ENCODE assay signal across 8 cellular contexts in genomic region chr9:128341435-128341849, GRCh38. TPM values are rescaled to one million over a fixed set of nuclear protein-coding genes. Genes with fewer than 3 reads are reported as not detected.
A peak's percentile ranks its signal among the peaks of the same experiment; 100 is the strongest.
DNase-seq lines count a peak whose midpoint lies in the region; ATAC-seq lines count a peak whose summit lies in the region.

No MANE protein-coding gene starts in this region.

- ATAC-seq in CD4-positive, CD25-positive, alpha-beta regulatory T cell (ENCODE audit: low read depth in 2 of 2) = peak; percentile 46 to 52
- ATAC-seq in HG02642 (IDR thresholded peaks at IDR 0.05; ENCODE audit: poor library complexity, unreplicated experiment) = no peak

- H3K9me3 ChIP-seq in CD4-positive, CD25-positive, alpha-beta regulatory T cell (ENCODE audit: control insufficient read depth in 2 of 2, low read length in 2 of 2) = no peaks in the 10 kb centered on the region

- H3K4me1 ChIP-seq in CD4-positive, CD25-positive, alpha-beta regulatory T cell (ENCODE audit: control insufficient read depth, insufficient read depth, low read length, poor library complexity, severe bottlenecking) = peaks cover 11% of the 10 kb centered on the region

- DNase-seq in CD4-positive, CD25-positive, alpha-beta regulatory T cell = peak; percentile 46 to 86 (median 68)
- DNase-seq in HCEC 1CT (peak; percentile 68), NCI-H526 (lab: John Stamatoyannopoulos, UW) (peak; percentile 55 to 78), ecto neural progenitor cell (ENCODE audit: low spot score) (peak; percentile 75), medulla oblongata (ENCODE audit: extremely low spot score) (peak; percentile 71)
- peak; percentile 27 to 56 for DNase-seq in activated CD4-positive, alpha-beta T cell treated with anti-CD3 and anti-CD28 coated beads, Interleukin-2, amount 50 U/mL, for 24 hours (ENCODE audit: low read depth in 1 of 2, low spot score in 1 of 2)
- peak; percentile 38 for DNase-seq in stimulated activated CD8-positive, alpha-beta memory T cell treated with anti-CD3 and anti-CD28 coated beads, Interleukin-15, amount 100 ng/mL, for 1 hour (ENCODE audit: low read depth)

- H3K4me3 ChIP-seq in CD4-positive, CD25-positive, alpha-beta regulatory T cell (ENCODE audit: low read depth, low read length) = peak overlapping the region; percentile 80

- no peaks in the 10 kb centered on the region for H3K9me3 Mint-ChIP-seq in CD4-positive, CD25-positive, alpha-beta regulatory T cell

- H3K4me3 Mint-ChIP-seq in CD4-positive, CD25-positive, alpha-beta regulatory T cell = peak overlapping the region; percentile 90 to 98 (median 94)

- no peaks in the 10 kb centered on the region for H3K27me3 ChIP-seq in CD4-positive, CD25-positive, alpha-beta regulatory T cell (ENCODE audit: control insufficient read depth, insufficient read depth, low read length)

- peaks cover 4% of the 10 kb centered on the region for H3K36me3 Mint-ChIP-seq in CD4-positive, CD25-positive, alpha-beta regulatory T cell

- no peaks in the 10 kb centered on the region for H3K27me3 Mint-ChIP-seq in CD4-positive, CD25-positive, alpha-beta regulatory T cell

- H3K27ac ChIP-seq in CD4-positive, CD25-positive, alpha-beta regulatory T cell (ENCODE audit: insufficient read depth, low read length, poor library complexity, severe bottlenecking) = no peak overlapping the region

- H3K27ac Mint-ChIP-seq in CD4-positive, CD25-positive, alpha-beta regulatory T cell = peak overlapping the region in 2 of 3 donors; percentile 93

- H3K36me3 ChIP-seq in CD4-positive, CD25-positive, alpha-beta regulatory T cell (ENCODE audit: control insufficient read depth, insufficient read depth, low read length) = peaks cover 24% of the 10 kb centered on the region

- peaks cover 0 to 14% (median 6%) of the 10 kb centered on the region in 4 donors for H3K4me1 Mint-ChIP-seq in CD4-positive, CD25-positive, alpha-beta regulatory T cell

RNA-seq across cellular contexts. Expression of gene SLC27A4, which starts 1.1 kb away (rescaled TPM):
- total RNA-seq in CD4-positive, CD25-positive, alpha-beta regulatory T cell = 8.6 TPM
- polyA plus RNA-seq in CD4-positive, CD25-positive, alpha-beta regulatory T cell = 1 to 10 TPM; 5.5 to 8.7 (median 6.4) TPM

RNA-seq across cellular contexts. Expression of gene COQ4, which starts 18.8 kb away (rescaled TPM):
- 30.4 TPM for total RNA-seq in CD4-positive, CD25-positive, alpha-beta regulatory T cell
- 10 to 100 TPM; 30.4 to 41.3 (median 33.8) TPM for polyA plus RNA-seq in CD4-positive, CD25-positive, alpha-beta regulatory T cell

RNA-seq across cellular contexts. Expression of gene TRUB2, which starts 19.2 kb away (rescaled TPM):
- 8.2 TPM for total RNA-seq in CD4-positive, CD25-positive, alpha-beta regulatory T cell
- polyA plus RNA-seq in CD4-positive, CD25-positive, alpha-beta regulatory T cell = 10 to 100 TPM; 21.7 to 26.8 (median 24.3) TPM

RNA-seq across cellular contexts. Expression of gene URM1, which starts 29.7 kb away (rescaled TPM):
- total RNA-seq in CD4-positive, CD25-positive, alpha-beta regulatory T cell = 46.2 TPM
- 10 to 100 TPM; 47.4 to 60.7 (median 53.2) TPM for polyA plus RNA-seq in CD4-positive, CD25-positive, alpha-beta regulatory T cell
